In genomic region chr12:89373772-89374572, GRCh38 we compare ENCODE assay signal across 10 cellular contexts. TPM values are rescaled to one million over a fixed set of nuclear protein-coding genes. Genes with fewer than 3 reads are reported as not detected.
DNase-seq lines count a peak whose midpoint lies in the region; ATAC-seq, FAIRE-seq and TF ChIP-seq lines count a peak whose summit lies in the region.
"Had no signal": no experiment of that assay in that cellular context is flagged by ENCODE, and none has a peak within 500 bp of the region (broad histone marks: within the 10 kb centered on the region; RNA-seq: fewer than 3 reads in every experiment).

No MANE protein-coding gene starts in this region.

- H3K4me1 ChIP-seq in prostate gland (replicated peaks) = peaks cover 3% of the 10 kb centered on the region

- TF ChIP-seq CTCF in WTC11 (IDR thresholded peaks at IDR 0.05) = no peak
- no peak for TF ChIP-seq CTCF in prostate gland (IDR thresholded peaks at IDR 0.05)
- no peak for TF ChIP-seq CTCF in natural killer cell (IDR thresholded peaks at IDR 0.05)

- H3K4me1 Mint-ChIP-seq in WTC11 (peaks cover 44% of the 10 kb centered on the region), natural killer cell (peaks cover 24 to 27% of the 10 kb centered on the region in 2 donors)

- ATAC-seq in WTC11 (no peak), GM19397 (IDR thresholded peaks at IDR 0.05; ENCODE audit: unreplicated experiment) (no peak), natural killer cell (no peak)

- H3K27ac ChIP-seq in prostate gland = no peak overlapping the region

- DNase-seq in WTC11 (ENCODE audit: low spot score) (no peak), foreskin melanocyte (peak; percentile 49), prostate gland (ENCODE audit: low spot score) (peak; percentile 23), hippocampal formation (lab: John Stamatoyannopoulos, UW) (no peak), H7 (no peak), natural killer cell (no peak)
- DNase-seq: CD8-positive, alpha-beta memory T cell; NCI-H187 had no signal

- H3K9me3 Mint-ChIP-seq in WTC11 = peaks cover 7% of the 10 kb centered on the region
- H3K9me3 Mint-ChIP-seq in natural killer cell = no peaks in the 10 kb centered on the region
- H3K9me3 Mint-ChIP-seq: CD8-positive, alpha-beta memory T cell had no signal

- H3K9me3 ChIP-seq in prostate gland = no peaks in the 10 kb centered on the region

- POLR2A ChIA-PET in WTC11 (lab: Charles Lee) = interaction anchor here (0.7 kb wide), 1 partner anchor 111 kb away, joined by 5 read pairs; no protein-coding TSS in a partner anchor

- H3K36me3 ChIP-seq in prostate gland (no peaks in the 10 kb centered on the region), H7 (replicated peaks; ENCODE audit: control insufficient read depth, insufficient read depth, low read length) (no peaks in the 10 kb centered on the region)

- H3K27ac Mint-ChIP-seq in WTC11 = peak overlapping the region; percentile 20; the same call in 1 of the 2 replicates
- H3K27ac Mint-ChIP-seq in natural killer cell = no peak overlapping the region

- CTCF ChIA-PET in WTC11 (lab: Charles Lee) = no interaction called here

- peak; percentile 93 for FAIRE-seq in G401.6 (lab: Jason Lieb, UNC)

- H3K4me3 Mint-ChIP-seq in WTC11 (no peak overlapping the region), natural killer cell (no peak overlapping the region)
- H3K4me3 Mint-ChIP-seq: CD8-positive, alpha-beta memory T cell had no signal

- WGBS in prostate gland = 29% methylated on average over 2 of the region's 2 CpGs

- H3K36me3 Mint-ChIP-seq in WTC11 (peaks cover 7% of the 10 kb centered on the region), natural killer cell (no peaks in the 10 kb centered on the region)

- H3K27me3 ChIP-seq in prostate gland (replicated peaks; ENCODE audit: insufficient read depth) (no peaks in the 10 kb centered on the region), H7 (ENCODE audit: control insufficient read depth, insufficient read depth, low read length) (no peaks in the 10 kb centered on the region)

- H3K4me3 ChIP-seq in prostate gland (no peak overlapping the region), H7 (ENCODE audit: insufficient read depth, low read depth, low read length) (no peak overlapping the region)

- H3K27me3 Mint-ChIP-seq in WTC11 (ENCODE audit: low read depth) (no peaks in the 10 kb centered on the region), natural killer cell (ENCODE audit: low read depth in 2 of 2) (no peaks in the 10 kb centered on the region)
- H3K27me3 Mint-ChIP-seq: CD8-positive, alpha-beta memory T cell had no signal

- intact Hi-C loops in prostate gland (cut with DNase I) = no loop called here
- intact Hi-C loops in natural killer cell (cut with micrococcal nuclease) = no loop called here

- TF ChIP-seq POLR2A in prostate gland (IDR thresholded peaks at IDR 0.05) = no peak

TF ChIP-seq in WTC11, 78 proteins besides CTCF, POLR2A, EP300 and RAD21:
- no peak for TF ChIP-seq USF2 (CRISPR knock-in tag; IDR thresholded peaks at IDR 0.05)
- no peak for TF ChIP-seq TCF7 (CRISPR knock-in tag; IDR thresholded peaks at IDR 0.05; ENCODE audit: low read depth)
- no peak for TF ChIP-seq JUN (CRISPR knock-in tag; IDR thresholded peaks at IDR 0.05)
- TF ChIP-seq ELF4 (CRISPR knock-in tag; IDR thresholded peaks at IDR 0.05; ENCODE audit: low read depth) = no peak
- TF ChIP-seq RORB (CRISPR knock-in tag; IDR thresholded peaks at IDR 0.05) = no peak
- no peak for TF ChIP-seq E2F1 (CRISPR knock-in tag; IDR thresholded peaks at IDR 0.05)
- no peak for TF ChIP-seq ZBTB43 (CRISPR knock-in tag; IDR thresholded peaks at IDR 0.05)
- TF ChIP-seq ZNF138 (CRISPR knock-in tag; conservative IDR thresholded peaks at IDR 0.05) = no peak
- no peak for TF ChIP-seq AR (CRISPR knock-in tag; IDR thresholded peaks at IDR 0.05)
- TF ChIP-seq HMGA2 (CRISPR knock-in tag; IDR thresholded peaks at IDR 0.05) = no peak
- no peak for TF ChIP-seq ZNF671 (CRISPR knock-in tag; IDR thresholded peaks at IDR 0.05)
- TF ChIP-seq ZNF263 (CRISPR knock-in tag; IDR thresholded peaks at IDR 0.05; ENCODE audit: low read depth) = no peak
- no peak for TF ChIP-seq SMAD4 (CRISPR knock-in tag; IDR thresholded peaks at IDR 0.05)
- TF ChIP-seq IRF1 (CRISPR knock-in tag; IDR thresholded peaks at IDR 0.05) = no peak
- no peak for TF ChIP-seq ZNF121 (CRISPR knock-in tag; IDR thresholded peaks at IDR 0.05)

RNA-seq across cellular contexts. Expression of gene DUSP6, which starts 21.7 kb away (rescaled TPM):
- total RNA-seq in WTC11 (2021) = 136 to 245 TPM (median 141 TPM) in 3 replicates
- total RNA-seq in prostate gland = 10 to 100 TPM; 30.6 to 36.2 TPM
- 106 and 112 TPM in 2 replicates for total RNA-seq in H7 (2014; rRNA removed; shearing (Covaris generic))
- total RNA-seq in natural killer cell = 100 to 1,000 TPM in 2 of 3 donors, 10 to 100 TPM in 1; 52.2 to 222 (median 141) TPM

Comparison
In these comparisons a context has a peak if more than half of its experiments do, and no peak if none do; other contexts are left out.
1. DNase-seq: peak in foreskin melanocyte (single experiment) and prostate gland (single experiment); none in WTC11 (single experiment), hippocampal formation (0 of 2), H7 (single experiment) and natural killer cell (single experiment).